Comparison of ENCODE assay signal across 8 cellular contexts in genomic region chr11:62499311-62499956, GRCh38. TPM values are rescaled to one million over a fixed set of nuclear protein-coding genes. Genes with fewer than 3 reads are reported as not detected.
DNase-seq lines count a peak whose midpoint lies in the region; ATAC-seq, FAIRE-seq and TF ChIP-seq lines count a peak whose summit lies in the region.
"Not testable (repeated sequence)": the region's sequence is repeated elsewhere in the genome, so short reads cannot be mapped to it uniquely, and the experiment has no call there.

No MANE protein-coding gene starts in this region.

- not testable (repeated sequence) for H2AFZ ChIP-seq in PC-3 (ENCODE audit: low read length)
- peak overlapping the region; percentile 81 for H2AFZ ChIP-seq in K562 (ENCODE audit: low read depth, low read length)

- WGBS in K562 (ENCODE audit: insufficient coverage, low coverage, missing lambda C conversion rate): 58% methylated on average over 12 of the region's 17 CpGs
- WGBS in lower leg skin, 2 donors: 58 to 59% methylated on average over 17 of the region's 17 CpGs
- 58 to 78% (median 62%) methylated on average over 17 of the region's 17 CpGs for WGBS in small intestine, 3 donors

- H3K79me2 ChIP-seq in PC-3 (ENCODE audit: low read length); K562 (ENCODE audit: control insufficient read depth, insufficient read depth, low read length): not testable (repeated sequence)

- H3F3A ChIP-seq in PC-3 (ENCODE audit: low read length, unreplicated experiment): not testable (repeated sequence)

- H4K20me1 ChIP-seq in PC-3 (ENCODE audit: low read length); K562 (replicated peaks; ENCODE audit: control insufficient read depth, insufficient read depth, low read length): not testable (repeated sequence)

- POLR2A ChIA-PET in PC-3 (lab: Charles Lee; ENCODE audit: unreplicated experiment) (interaction anchor here (0.6 kb wide), 1 partner anchor 64 kb away, joined by 3 read pairs; no protein-coding TSS in a partner anchor), K562 (lab: Yijun Ruan, JAX) (interaction anchor here (0.6 to 1.6 kb wide), 8 partner anchors 11 to 1315 kb away, joined by 3 to 5 read pairs (median 4); partner anchors contain the start of gene TUT1)

- FAIRE-seq in K562 (lab: Jason Lieb, UNC); small intestine (lab: Jason Lieb, UNC): not testable (repeated sequence)

- H3K9me1 ChIP-seq in K562 (ENCODE audit: control insufficient read depth, insufficient read depth, low read length): not testable (repeated sequence)

- not testable (repeated sequence) for TF ChIP-seq RAD21 in K562 (CRISPR knock-in tag; conservative IDR thresholded peaks at IDR 0.05 in 1 of 2, IDR thresholded peaks at IDR 0.05 in 1 of 2)

- BruUV-seq in PC-3 (replicated peaks; lab: Mats Ljungman, UMichigan); K562 (replicated peaks; lab: Mats Ljungman, UMichigan): not testable (repeated sequence)

- not testable (repeated sequence) for H3K4me3 ChIP-seq in AG10803 (ENCODE audit: low read length); PC-3 (ENCODE audit: low read length); K562; fibroblast of pulmonary artery (replicated peaks; ENCODE audit: low read depth, low read length); lower leg skin (ENCODE audit: low read depth, poor library complexity, severe bottlenecking); small intestine (ENCODE audit: low read depth in 1 of 2, low read length in 2 of 2)

- CTCF ChIA-PET in PC-3 (lab: Charles Lee): interaction anchor here (0.9 to 1.6 kb wide), 2 partner anchors 44 to 74 kb away, joined by 3 to 4 read pairs; no protein-coding TSS in a partner anchor
- CTCF ChIA-PET in K562 (lab: Yijun Ruan, JAX; ENCODE audit: low intra/inter-chr PET ratio): not testable (repeated sequence)

- TF ChIP-seq POLR2A in K562 (conservative IDR thresholded peaks at IDR 0.05); lower leg skin (IDR thresholded peaks at IDR 0.05): not testable (repeated sequence)

- ATAC-seq in PC-3: peak; percentile 39
- ATAC-seq in K562: peak; percentile 69

- intact Hi-C loops in PC-3 (cut with micrococcal nuclease); K562 (cut with micrococcal nuclease): not testable (repeated sequence)
- intact Hi-C loops in lower leg skin (cut with DNase I; ENCODE audit: low total_unique reads): loop anchor here (5.0 kb wide), 1 partner anchor 43 kb away; no protein-coding TSS in a partner anchor

- not testable (repeated sequence) for H3K36me3 ChIP-seq in PC-3 (ENCODE audit: low read depth, low read length); K562 (ENCODE audit: control insufficient read depth, insufficient read depth, low read length); small intestine (ENCODE audit: control insufficient read depth in 2 of 2, insufficient read depth in 2 of 2, low read length in 2 of 2)

- H3K4me1 ChIP-seq in PC-3 (ENCODE audit: insufficient read depth, low read length) (peaks cover 34% of the 10 kb centered on the region), K562 (replicated peaks in 1 of 2; ENCODE audit: control insufficient read depth in 2 of 2, insufficient read depth in 2 of 2, low read length in 2 of 2) (peaks cover 36 to 49% of the 10 kb centered on the region in 2 experiments; a peak in 4 of 5 replicates)
- H3K4me1 ChIP-seq in small intestine (ENCODE audit: control insufficient read depth in 2 of 2, insufficient read depth in 1 of 2, low read depth in 1 of 2, low read length in 1 of 2): not testable (repeated sequence)

- TF ChIP-seq CTCF in AG10803 (conservative IDR thresholded peaks at IDR 0.05; ENCODE audit: low read length); GM13976 (IDR thresholded peaks at IDR 0.05; ENCODE audit: borderline replicate concordance, control extremely low read depth, extremely low read depth, insufficient read depth, missing control alignments); PC-3 (conservative IDR thresholded peaks at IDR 0.05; ENCODE audit: low read depth, low read length); K562 (IDR thresholded peaks at IDR 0.05 in 2 of 3, conservative IDR thresholded peaks at IDR 0.05 in 1 of 3; ENCODE audit: insufficient read depth in 2 of 3, low read depth in 1 of 3, low read length in 3 of 3); fibroblast of pulmonary artery (IDR thresholded peaks at IDR 0.05; ENCODE audit: low read length, missing control alignments); lower leg skin (IDR thresholded peaks at IDR 0.05): not testable (repeated sequence)

- in situ Hi-C loops in GM13976 (cut with MboI; ENCODE audit: low sequenced_read_pairs, unreplicated experiment); K562 (cut with MboI): not testable (repeated sequence)

- DNase-seq in AG10803 (ENCODE audit: low read depth): peak; percentile 51
- DNase-seq in GM13976 (ENCODE audit: low spot score): peak; percentile 10
- peak; percentile 67 for DNase-seq in NCI-H1436 (lab: John Stamatoyannopoulos, UW)
- DNase-seq in PC-3: peak; percentile 66
- peak; percentile 54 to 70 (median 66) for DNase-seq in K562 (ENCODE audit: extremely low read depth in 1 of 4, low spot score in 3 of 4)
- DNase-seq in fibroblast of pulmonary artery (ENCODE audit: low read depth): peak; percentile 48
- peak; percentile 86 to 93 for DNase-seq in lower leg skin (ENCODE audit: low spot score in 2 of 2)
- peak; percentile 85 for DNase-seq in small intestine

- not testable (repeated sequence) for H3K4me2 ChIP-seq in PC-3 (ENCODE audit: low read length)
- H3K4me2 ChIP-seq in K562 (ENCODE audit: insufficient read depth, low read length): peak overlapping the region; percentile 65

- TF ChIP-seq EP300 in K562 (IDR thresholded peaks at IDR 0.05; ENCODE audit: low read length): not testable (repeated sequence)

- not testable (repeated sequence) for H3K9me3 ChIP-seq in PC-3 (ENCODE audit: low read length); K562 (replicated peaks; ENCODE audit: control insufficient read depth, insufficient read depth, low read depth, low read length); small intestine (ENCODE audit: control insufficient read depth, low read depth)

- H3K9me2 ChIP-seq in PC-3 (replicated peaks; ENCODE audit: low read length): not testable (repeated sequence)

- not testable (repeated sequence) for H3K9ac ChIP-seq in PC-3 (ENCODE audit: low read length)
- peak overlapping the region; percentile 47 to 86; a peak in 3 of 4 replicates for H3K9ac ChIP-seq in K562 (ENCODE audit: insufficient read depth in 1 of 2, low read depth in 2 of 2, low read length in 2 of 2)

- H3K27ac ChIP-seq in PC-3 (ENCODE audit: low read length) (peak overlapping the region; percentile 30), K562 (ENCODE audit: extremely low read depth, low read depth, low read length) (peak overlapping the region; percentile 51; the same call in 2 of the 3 replicates), small intestine (ENCODE audit: low read depth in 1 of 2, low read length in 1 of 2) (peak overlapping the region in 1 of 2 donors; percentile 18)

- not testable (repeated sequence) for H3K27me3 ChIP-seq in PC-3 (ENCODE audit: low read length); K562 (ENCODE audit: control insufficient read depth in 2 of 2, insufficient read depth in 2 of 2, low read length in 2 of 2); small intestine (ENCODE audit: control insufficient read depth in 2 of 2, insufficient read depth in 2 of 2, low read length in 2 of 2)

TF ChIP-seq in K562, 482 proteins besides CTCF, POLR2A, EP300 and RAD21 (continues in another document):
- TF ChIP-seq MEIS2 (IDR thresholded peaks at IDR 0.05; ENCODE audit: partially characterized antibody): peak; percentile 6
- TF ChIP-seq HIVEP1 (CRISPR knock-in tag; IDR thresholded peaks at IDR 0.05): 0 out of 2 replicates have a peak, but pooled peaks have one; percentile 43
- peak; percentile 73 for TF ChIP-seq ZNF121 (CRISPR knock-in tag; conservative IDR thresholded peaks at IDR 0.05)
- TF ChIP-seq NRF1 (conservative IDR thresholded peaks at IDR 0.05 in 1 of 2, IDR thresholded peaks at IDR 0.05 in 1 of 2): peak; percentile 84 to 86

RNA-seq across cellular contexts. Expression of gene AHNAK, which starts 47.2 kb away (rescaled TPM):
- 287 and 383 TPM in 2 replicates for total RNA-seq in PC-3 (2014; rRNA removed)
- 39.7 and 135 TPM in 2 replicates for total RNA-seq in K562 (2011; cell fraction: chromatin; rRNA removed; ENCODE audit: low replicate concordance)
- 22.0 and 31.1 TPM in 2 replicates for total RNA-seq in K562 (2011; cell fraction: nucleolus; rRNA removed)
- total RNA-seq in K562 (2011; cell fraction: nucleoplasm; rRNA removed): 33.6 and 34.6 TPM in 2 replicates
- 66.4 and 75.0 TPM in 2 replicates for total RNA-seq in K562 (2014; rRNA removed)
- total RNA-seq in K562 (2014; rRNA removed; fragmentation: Illumina TruSeq; extraction: Trizol): 44.1 and 45.1 TPM in 2 replicates
- total RNA-seq in K562 (2015; rRNA removed; fragmentation: Illumina TruSeq; extraction: Trizol): 71.3 and 71.7 TPM in 2 replicates
- total RNA-seq in K562 (2021): 89.2 and 89.7 TPM in 2 replicates
- 17.6 and 33.5 TPM in 2 replicates for polyA plus RNA-seq in K562 (2011; rRNA removed)
- 5.7 and 18.0 TPM in 2 replicates for polyA plus RNA-seq in K562 (2011; cell fraction: cytosol; rRNA removed)
- 53.7 and 161 TPM in 2 replicates for polyA plus RNA-seq in K562 (2011; cell fraction: nucleus; rRNA removed)
- 43.6 and 58.2 TPM in 2 replicates for polyA plus RNA-seq in K562 (2012)
- polyA plus RNA-seq in K562 (2014; fragmentation: Illumina TruSeq; extraction: Trizol): 35.3 and 45.0 TPM in 2 replicates
- 1 to 10 TPM; 1.5 to 2.5 TPM for polyA plus RNA-seq in K562 (2014; fragmentation: Nextera tagmentation; extraction: Ambion mirVana)
- polyA plus RNA-seq in K562 (2014; rRNA removed): 26.0 and 30.1 TPM in 2 replicates
- polyA minus RNA-seq in K562 (2011; rRNA and poly(A)+ RNA removed): 82.9 and 138 TPM in 2 replicates
- 55.4 and 84.5 TPM in 2 replicates for polyA minus RNA-seq in K562 (2011; cell fraction: cytosol; rRNA and poly(A)+ RNA removed)
- 20.5 and 109 TPM in 2 replicates for polyA minus RNA-seq in K562 (2011; cell fraction: nucleus; rRNA and poly(A)+ RNA removed)
- total RNA-seq in lower leg skin: 1,000 to 10,000 TPM; 1,345 to 1,611 (median 1,532) TPM
- polyA plus RNA-seq in small intestine: 100 to 1,000 TPM in 1 of 3 donors, 10 to 100 TPM in 2; 72.1 to 110 (median 74.0) TPM

Comparison
In these comparisons a context has a peak if more than half of its experiments do, and no peak if none do; other contexts are left out.
1. DNase-seq: peak in every context shown above with its lines; median percentile 90 in lower leg skin; 85 in small intestine; 67 in NCI-H1436; 66 in PC-3; 66 in K562; 51 in AG10803; 48 in fibroblast of pulmonary artery; 10 in GM13976.